In the genomic region with DNA sequence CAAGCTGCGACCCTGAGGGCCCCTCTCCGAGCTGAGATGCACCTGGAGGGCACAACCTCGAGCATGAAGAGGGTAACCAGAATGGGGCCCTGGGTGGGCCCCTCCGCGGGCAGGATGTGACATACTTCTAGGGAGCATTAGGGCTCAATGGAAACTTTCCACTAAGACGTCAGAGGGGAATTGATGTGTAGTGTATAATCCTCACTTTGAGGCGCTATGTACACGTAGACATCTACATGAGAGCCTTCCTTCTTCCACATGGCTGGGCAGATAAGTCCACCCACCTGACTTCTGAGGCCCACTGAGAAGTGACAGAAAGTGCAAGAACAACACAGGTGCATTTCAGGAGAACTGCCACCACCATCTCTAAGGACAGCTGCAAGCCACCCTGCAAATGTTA, we compare ENCODE assay signal across 8 cellular contexts.
DNase-seq lines count a peak whose midpoint lies in the region; ATAC-seq and TF ChIP-seq lines count a peak whose summit lies in the region.

No MANE protein-coding gene starts in this region.

- H3K27me3 Mint-ChIP-seq in HFFc6 (ENCODE audit: insufficient read depth), result peaks cover 4% of the 10 kb centered on the region
- no peaks in the 10 kb centered on the region for H3K27me3 Mint-ChIP-seq in neural progenitor cell (ENCODE audit: insufficient read depth, low read depth)

- H3K36me3 Mint-ChIP-seq in HFFc6 (ENCODE audit: low read depth) (peaks cover 25% of the 10 kb centered on the region; the same call in 1 of the 2 replicates), neural progenitor cell (peaks cover 5% of the 10 kb centered on the region)

- H3F3A ChIP-seq in neural progenitor cell (ENCODE audit: low read depth), result no peaks in the 10 kb centered on the region

- peaks cover 91% of the 10 kb centered on the region for H3K4me1 Mint-ChIP-seq in HFFc6 (ENCODE audit: low read depth)
- H3K4me1 Mint-ChIP-seq in neural progenitor cell, result peaks cover 18% of the 10 kb centered on the region

- H3K36me3 ChIP-seq in neural progenitor cell (no peaks in the 10 kb centered on the region), right lobe of liver (no peaks in the 10 kb centered on the region), upper lobe of right lung (no peaks in the 10 kb centered on the region)

- ATAC-seq in GM18907 (IDR thresholded peaks at IDR 0.05; ENCODE audit: unreplicated experiment), result peak; percentile 68
- ATAC-seq in HG03460 (IDR thresholded peaks at IDR 0.05; ENCODE audit: unreplicated experiment), result peak; percentile 61
- no peak for ATAC-seq in right lobe of liver
- ATAC-seq in upper lobe of right lung, result no peak

- no peak overlapping the region for H2AFZ ChIP-seq in neural progenitor cell (replicated peaks)

- no peak overlapping the region for H3K9ac ChIP-seq in neural progenitor cell

- CTCF ChIA-PET in RWPE1 (lab: Yijun Ruan, JAX), result no interaction called here

- no peak overlapping the region for H3K4me3 Mint-ChIP-seq in HFFc6
- H3K4me3 Mint-ChIP-seq in neural progenitor cell, result no peak overlapping the region

- whole genome bisulfite sequencing in right lobe of liver (ENCODE audit: insufficient coverage, low coverage, low lambda C conversion rate, missing lambda C conversion rate), result no CpG with 5 or more reads among the region's 8 CpGs

- peaks cover 37% of the 10 kb centered on the region for H4K20me1 ChIP-seq in neural progenitor cell (ENCODE audit: low read depth)

- H3K27ac ChIP-seq in neural progenitor cell (no peak overlapping the region), RWPE1 (no peak overlapping the region), right lobe of liver (no peak overlapping the region), upper lobe of right lung (no peak overlapping the region)

- no peaks in the 10 kb centered on the region for H3K9me3 ChIP-seq in neural progenitor cell (ENCODE audit: low read depth)
- no peaks in the 10 kb centered on the region for H3K9me3 ChIP-seq in right lobe of liver
- H3K9me3 ChIP-seq in upper lobe of right lung, result no peaks in the 10 kb centered on the region

- H3K4me2 ChIP-seq in neural progenitor cell, result no peak overlapping the region

- H3K27ac Mint-ChIP-seq in HFFc6 (peak overlapping the region; percentile 72), neural progenitor cell (peak overlapping the region; percentile 33)

- H3K9me3 Mint-ChIP-seq in HFFc6, result no peaks in the 10 kb centered on the region
- H3K9me3 Mint-ChIP-seq in neural progenitor cell, result no peaks in the 10 kb centered on the region

- TF ChIP-seq CTCF in HFFc6 (IDR thresholded peaks at IDR 0.05) (no peak), neural progenitor cell (IDR thresholded peaks at IDR 0.05) (no peak), RWPE1 (conservative IDR thresholded peaks at IDR 0.05; ENCODE audit: low read depth) (no peak), right lobe of liver (IDR thresholded peaks at IDR 0.05) (no peak), upper lobe of right lung (IDR thresholded peaks at IDR 0.05) (no peak)

- H3K4me1 ChIP-seq in neural progenitor cell (no peaks in the 10 kb centered on the region), right lobe of liver (peaks cover 0 to 30% (median 8%) of the 10 kb centered on the region in 4 donors), upper lobe of right lung (peaks cover 28% of the 10 kb centered on the region)

- intact Hi-C loops in right lobe of liver (cut with DNase I) (loop anchor here in 1 of 2 donors (10.0 kb wide), 1 partner anchor 155 kb away; no protein-coding TSS in a partner anchor), upper lobe of right lung (cut with DNase I) (no loop called here)

- H3K4me3 ChIP-seq in neural progenitor cell (no peak overlapping the region), right lobe of liver (no peak overlapping the region), upper lobe of right lung (no peak overlapping the region)

- H3K27me3 ChIP-seq in neural progenitor cell (no peaks in the 10 kb centered on the region), right lobe of liver (no peaks in the 10 kb centered on the region), upper lobe of right lung (no peaks in the 10 kb centered on the region)

- POLR2A ChIA-PET in RWPE1 (lab: Yijun Ruan, JAX; ENCODE audit: low non-redundant PET), result no interaction called here

- TF ChIP-seq POLR2A in right lobe of liver (IDR thresholded peaks at IDR 0.05), result no peak

- DNase-seq in HFFc6, result no peak
- DNase-seq in neural progenitor cell (ENCODE audit: low spot score), result no peak
- no peak for DNase-seq in RWPE1 (ENCODE audit: low spot score)
- DNase-seq in right lobe of liver, result no peak
- no peak for DNase-seq in NCI-H2029 (lab: John Stamatoyannopoulos, UW)
- no peak for DNase-seq in upper lobe of right lung

- no peaks in the 10 kb centered on the region for H3K79me2 ChIP-seq in neural progenitor cell (ENCODE audit: low read depth)

Comparison
In these comparisons a context has a peak if more than half of its experiments do, and no peak if none do; other contexts are left out.
1. ATAC-seq: peak in GM18907 (single experiment) and HG03460 (single experiment); none in right lobe of liver (0 of 4) and upper lobe of right lung (single experiment).